ENCODE assay signal across 8 cellular contexts in genomic region chr7:101815826-101816488, GRCh38. TPM values are rescaled to one million over a fixed set of nuclear protein-coding genes. Genes with fewer than 3 reads are reported as not detected.
DNase-seq lines count a peak whose midpoint lies in the region; ATAC-seq and TF ChIP-seq lines count a peak whose summit lies in the region.

No MANE protein-coding gene starts in this region.

- H3K9me3 ChIP-seq in SJCRH30 (replicated peaks) (no peaks in the 10 kb centered on the region), ovary (no peaks in the 10 kb centered on the region), tibial nerve (no peaks in the 10 kb centered on the region)

- peak; percentile 60 for DNase-seq in DMS79 (lab: John Stamatoyannopoulos, UW)
- DNase-seq in SJCRH30 = peak; percentile 74 to 85
- peak; percentile 78 for DNase-seq in activated naive CD4-positive, alpha-beta T cell treated with anti-CD3 and anti-CD28 coated beads, Interleukin-2, amount 50 U/mL, for 16 hours
- DNase-seq in head of caudate nucleus = peak; percentile 19 to 84 (median 68)
- peak; percentile 68 to 82 (median 73) for DNase-seq in ovary
- peak; percentile 47 to 62 for DNase-seq in tibial nerve (ENCODE audit: low spot score in 2 of 2)

- no peaks in the 10 kb centered on the region for H3K36me3 ChIP-seq in SJCRH30
- H3K36me3 ChIP-seq in ovary = no peaks in the 10 kb centered on the region
- no peaks in the 10 kb centered on the region for H3K36me3 ChIP-seq in tibial nerve

- H3K4me3 ChIP-seq in SJCRH30 (peak overlapping the region; percentile 77), ovary (peak overlapping the region; percentile 47), tibial nerve (peak overlapping the region; percentile 46 to 97 (median 70))

- peak; percentile 26 for TF ChIP-seq POLR2A in ovary (IDR thresholded peaks at IDR 0.05)
- peak; percentile 26 to 34 for TF ChIP-seq POLR2A in tibial nerve (IDR thresholded peaks at IDR 0.05)

- H3K27ac ChIP-seq in SJCRH30 = peak overlapping the region; percentile 51; the same call in 1 of the 2 replicates
- peak overlapping the region; percentile 72 to 76 for H3K27ac ChIP-seq in ovary
- H3K27ac ChIP-seq in tibial nerve = peak overlapping the region; percentile 49 to 90 (median 81)

- 1% methylated on average over 19 to 88 of the region's 88 CpGs for WGBS in ovary, 3 donors
- WGBS in tibial nerve, 2 donors = 2% methylated on average over 10 of the region's 88 CpGs; no CpG with 5 or more reads in 1 of the 2 donors

- H3K4me1 ChIP-seq in SJCRH30 (peaks cover 9% of the 10 kb centered on the region), ovary (ENCODE audit: insufficient read depth) (peaks cover 3% of the 10 kb centered on the region), tibial nerve (peaks cover 0 to 43% (median 12%) of the 10 kb centered on the region in 4 donors)

- no peaks in the 10 kb centered on the region for H3K27me3 ChIP-seq in SJCRH30
- H3K27me3 ChIP-seq in ovary = no peaks in the 10 kb centered on the region
- no peaks in the 10 kb centered on the region for H3K27me3 ChIP-seq in tibial nerve

- TF ChIP-seq EP300 in ovary (IDR thresholded peaks at IDR 0.05) (no peak), tibial nerve (IDR thresholded peaks at IDR 0.05) (peak in 1 of 2 donors; percentile 46)

- intact Hi-C loops in head of caudate nucleus (cut with DNase I) (loop anchor here (10.0 kb wide), 2 partner anchors 299 to 419 kb away; no protein-coding TSS in a partner anchor), ovary (cut with DNase I) (loop anchor here (5.0 to 10.0 kb wide), 9 partner anchors 59 to 421 kb away; no protein-coding TSS in a partner anchor)

- TF ChIP-seq CTCF in LNCAP (IDR thresholded peaks at IDR 0.05) = peak; percentile 25
- no peak for TF ChIP-seq CTCF in ovary (IDR thresholded peaks at IDR 0.05)
- TF ChIP-seq CTCF in tibial nerve (IDR thresholded peaks at IDR 0.05) = peak in 3 of 5 experiments; percentile 17 to 60 (median 42)

- peak; percentile 44 for ATAC-seq in GM21737 (IDR thresholded peaks at IDR 0.05; ENCODE audit: unreplicated experiment)

RNA-seq across cellular contexts. Expression of gene CUX1, which starts 1.5 kb away (rescaled TPM):
- total RNA-seq in SJCRH30 (2014; rRNA removed; shearing (Covaris generic)) = 24.2 and 29.1 TPM in 2 replicates
- 100 to 1,000 TPM in 5 of 7 donors, 10 to 100 TPM in 2; 57.8 to 151 (median 126) TPM for total RNA-seq in ovary
- polyA plus RNA-seq in ovary = 100 to 1,000 TPM in 1 of 2 donors, 10 to 100 TPM in 1; 42.2 to 139 TPM
- 100 to 1,000 TPM in 1 of 4 donors, 10 to 100 TPM in 3; 74.5 to 104 (median 84.3) TPM for total RNA-seq in tibial nerve

Comparison
In these comparisons a context has a peak if more than half of its experiments do, and no peak if none do; other contexts are left out.
1. Peak in every context shown above with its lines: DNase-seq, ATAC-seq, H3K4me3 ChIP-seq and H3K27ac ChIP-seq.
2. CTCF ChIP-seq: peak in LNCAP (single experiment) and tibial nerve (3 of 5); none in ovary (0 of 3).